Comparison of ENCODE assay signal across 1 cellular context in genomic region chr1:91755888-91756287, GRCh38.
TF ChIP-seq lines count a peak whose summit lies in the region.

No MANE protein-coding gene starts in this region.

TF ChIP-seq in HepG2, 621 proteins besides CTCF, POLR2A, EP300 and RAD21:
- TF ChIP-seq RBM22 (optimal IDR thresholded peaks at IDR 0.05; ENCODE audit: low read length) (peak; percentile 95), PHF21A (CRISPR knock-in tag; IDR thresholded peaks at IDR 0.05) (no peak), THAP7 (CRISPR knock-in tag; IDR thresholded peaks at IDR 0.05) (no peak)
